18 cellular contexts compared by ENCODE assay signal in the genomic region with DNA sequence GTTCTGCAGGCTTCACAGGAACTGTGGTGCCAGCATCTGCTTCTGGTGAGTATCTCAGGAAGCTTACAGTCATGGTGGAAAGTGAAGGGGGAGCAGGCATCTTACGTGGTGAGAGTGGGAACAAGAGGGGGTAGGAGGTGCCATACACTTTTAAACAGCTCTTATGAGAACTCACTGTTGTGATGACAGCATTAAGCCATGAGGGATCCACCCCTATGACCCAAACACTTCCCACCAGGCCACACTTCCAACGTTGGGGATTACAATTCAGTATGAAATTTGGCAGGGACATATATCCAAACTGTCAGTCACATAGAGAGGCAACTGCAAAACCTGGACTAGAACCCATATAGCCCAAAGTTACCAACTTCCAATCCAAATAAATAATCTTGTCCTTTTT. TPM values are rescaled to one million over a fixed set of nuclear protein-coding genes. Genes with fewer than 3 reads are reported as not detected.
DNase-seq lines count a peak whose midpoint lies in the region; TF ChIP-seq lines count a peak whose summit lies in the region.
"Had no signal": no experiment of that assay in that cellular context is flagged by ENCODE, and none has a peak within 500 bp of the region (broad histone marks: within the 10 kb centered on the region; RNA-seq: fewer than 3 reads in every experiment).

No MANE protein-coding gene starts in this region.

- H2AK5ac ChIP-seq in mesenchymal stem cell (ENCODE audit: low read length, severe bottlenecking), result no peak overlapping the region

- H2AFZ ChIP-seq in GM23248 (no peak overlapping the region), mesenchymal stem cell (ENCODE audit: low read depth, low read length) (no peak overlapping the region)

- no peak for TF ChIP-seq POLR2A in spleen (IDR thresholded peaks at IDR 0.05)

- no peak overlapping the region for H3K4me2 ChIP-seq in GM23248 (ENCODE audit: unreplicated experiment)
- no peak overlapping the region for H3K4me2 ChIP-seq in mesenchymal stem cell (ENCODE audit: low read length, poor library complexity, severe bottlenecking)

- no peak overlapping the region for H3K14ac ChIP-seq in mesenchymal stem cell (ENCODE audit: low read length in 2 of 2)

- no peaks in the 10 kb centered on the region for H3F3A ChIP-seq in GM23248 (ENCODE audit: insufficient read depth)

- no peak overlapping the region for H4K91ac ChIP-seq in mesenchymal stem cell (ENCODE audit: low read length)

- H3K9me3 Mint-ChIP-seq in chondrocyte (ENCODE audit: low read depth), result peaks cover 2% of the 10 kb centered on the region
- H3K9me3 Mint-ChIP-seq: CD4-positive, alpha-beta memory T cell had no signal

- H3K9ac ChIP-seq in GM23248, result peak overlapping the region; percentile 28; the same call in 1 of the 2 replicates
- peak overlapping the region; percentile 58 for H3K9ac ChIP-seq in mesenchymal stem cell (ENCODE audit: low read length)

- no peak overlapping the region for H2BK15ac ChIP-seq in mesenchymal stem cell (ENCODE audit: low read depth, poor library complexity, severe bottlenecking)

- H3K36me3 ChIP-seq in GM23248 (ENCODE audit: low read depth) (no peaks in the 10 kb centered on the region), mesenchymal stem cell (ENCODE audit: control insufficient read depth in 1 of 2, insufficient read depth in 2 of 2, low read depth in 1 of 2, low read length in 2 of 2) (peaks cover 0 to 16% of the 10 kb centered on the region in 2 experiments), tibial artery (no peaks in the 10 kb centered on the region), spleen (peaks cover 0 to 16% (median 0%) of the 10 kb centered on the region in 6 donors)
- H3K36me3 ChIP-seq: HAP-1 had no signal

- no peak overlapping the region for H3K4ac ChIP-seq in mesenchymal stem cell (ENCODE audit: low read depth in 1 of 2, low read length in 2 of 2)

- TF ChIP-seq CTCF in chondrocyte (IDR thresholded peaks at IDR 0.05) (no peak), tibial artery (IDR thresholded peaks at IDR 0.05) (no peak), spleen (IDR thresholded peaks at IDR 0.05 in 8 of 11, conservative IDR thresholded peaks at IDR 0.05 in 3 of 11) (no peak)

- H2BK12ac ChIP-seq in mesenchymal stem cell (ENCODE audit: low read length in 2 of 2), result no peak overlapping the region

- in situ Hi-C loops in GM23248 (cut with MboI), result no loop called here

- no peak overlapping the region for H3K23ac ChIP-seq in mesenchymal stem cell (ENCODE audit: low read length in 2 of 2)

- H3K18ac ChIP-seq in mesenchymal stem cell (ENCODE audit: low read depth in 1 of 2, low read length in 2 of 2), result no peak overlapping the region

- no peak overlapping the region for H2BK5ac ChIP-seq in mesenchymal stem cell (ENCODE audit: low read depth, low read length, poor library complexity, severe bottlenecking)

- H3K4me3 Mint-ChIP-seq in chondrocyte (ENCODE audit: unreplicated experiment), result no peak overlapping the region
- H3K4me3 Mint-ChIP-seq: CD4-positive, alpha-beta memory T cell had no signal

- H3K79me1 ChIP-seq in mesenchymal stem cell (replicated peaks; ENCODE audit: low read length, poor library complexity, severe bottlenecking), result no peaks in the 10 kb centered on the region

- H4K8ac ChIP-seq in mesenchymal stem cell (ENCODE audit: low read length), result no peak overlapping the region

- H3K79me2 ChIP-seq in GM23248 (ENCODE audit: insufficient read depth), result no peaks in the 10 kb centered on the region

- H3K4me3 ChIP-seq in GM23248, result no peak overlapping the region
- H3K4me3 ChIP-seq in mesenchymal stem cell (ENCODE audit: insufficient read depth in 1 of 2, low read depth in 1 of 2, low read length in 2 of 2), result no peak overlapping the region
- H3K4me3 ChIP-seq in tibial artery, result no peak overlapping the region
- H3K4me3 ChIP-seq in spleen, result no peak overlapping the region
- H3K4me3 ChIP-seq: HAP-1 had no signal

- no peaks in the 10 kb centered on the region for H3K9me2 ChIP-seq in GM23248 (ENCODE audit: insufficient read depth)

- peaks cover 14% of the 10 kb centered on the region for H3K4me1 ChIP-seq in GM23248 (ENCODE audit: insufficient read depth)
- no peaks in the 10 kb centered on the region for H3K4me1 ChIP-seq in mesenchymal stem cell (ENCODE audit: control insufficient read depth, insufficient read depth, low read depth, low read length)
- peaks cover 0 to 11% (median 0%) of the 10 kb centered on the region in 4 donors for H3K4me1 ChIP-seq in tibial artery
- no peaks in the 10 kb centered on the region for H3K4me1 ChIP-seq in spleen
- H3K4me1 ChIP-seq: HAP-1 had no signal

- peak overlapping the region; percentile 70 for H3K27ac ChIP-seq in GM23248
- H3K27ac ChIP-seq in mesenchymal stem cell (ENCODE audit: low read length, poor library complexity, severe bottlenecking), result no peak overlapping the region
- H3K27ac ChIP-seq in tibial artery, result peak overlapping the region; percentile 25 to 42
- H3K27ac ChIP-seq in spleen, result no peak overlapping the region

- no peaks in the 10 kb centered on the region for H3K4me1 Mint-ChIP-seq in chondrocyte (ENCODE audit: low read depth)
- H3K4me1 Mint-ChIP-seq: CD4-positive, alpha-beta memory T cell had no signal

- H3K36me3 Mint-ChIP-seq in chondrocyte (ENCODE audit: low read depth), result no peaks in the 10 kb centered on the region
- H3K36me3 Mint-ChIP-seq: CD4-positive, alpha-beta memory T cell had no signal

- intact Hi-C loops in tibial artery (cut with DNase I; ENCODE audit: low total_unique reads) (no loop called here), spleen (cut with DNase I; ENCODE audit: low total_unique reads) (no loop called here)

- H3K27me3 Mint-ChIP-seq in chondrocyte (ENCODE audit: low read depth), result no peaks in the 10 kb centered on the region

- DNase-seq in GM23248 (peak; percentile 28), chondrocyte (ENCODE audit: low spot score) (no peak), mesenchymal stem cell (no peak), tibial artery (no peak), spleen (no peak), cortex of kidney (lab: John Stamatoyannopoulos, UW) (no peak), GF-D8 (lab: John Stamatoyannopoulos, UW) (no peak)
- DNase-seq: CD4-positive, alpha-beta memory T cell; DMS79 treated with DMSO at 0.1 percent for 48 hours; NCI-H1105; NCI-H187 treated with DMSO at 0.1 percent for 48 hours; NCI-H345; NCI-H69; SIG-M5 had no signal

- peak overlapping the region; percentile 4 for H3K27ac Mint-ChIP-seq in chondrocyte (ENCODE audit: unreplicated experiment)
- H3K27ac Mint-ChIP-seq: CD4-positive, alpha-beta memory T cell had no signal

- H2BK120ac ChIP-seq in mesenchymal stem cell (ENCODE audit: low read depth, low read length), result no peak overlapping the region

- no peaks in the 10 kb centered on the region for H4K20me1 ChIP-seq in GM23248 (ENCODE audit: insufficient read depth)

- H3K9me3 ChIP-seq in GM23248 (ENCODE audit: low read depth), result no peaks in the 10 kb centered on the region
- no peaks in the 10 kb centered on the region for H3K9me3 ChIP-seq in mesenchymal stem cell (ENCODE audit: control insufficient read depth, low read length)
- H3K9me3 ChIP-seq in tibial artery, result no peaks in the 10 kb centered on the region
- H3K9me3 ChIP-seq in spleen, result no peaks in the 10 kb centered on the region
- H3K9me3 ChIP-seq: HAP-1 had no signal

- WGBS in GM23248 (ENCODE audit: low coverage in 1 of 2, low lambda C conversion rate in 2 of 2, missing lambda C conversion rate in 2 of 2), 2 experiments, result 5 to 6% methylated on average over 2 of the region's 2 CpGs
- 88% methylated on average over 1 of the region's 2 CpGs for whole genome bisulfite sequencing in mesenchymal stem cell
- 33 to 70% (median 65%) methylated on average over 2 of the region's 2 CpGs for WGBS in spleen, 5 donors

- H3K27me3 ChIP-seq in GM23248 (replicated peaks; ENCODE audit: insufficient read depth) (no peaks in the 10 kb centered on the region), mesenchymal stem cell (ENCODE audit: control insufficient read depth in 1 of 2, insufficient read depth in 1 of 2, low read length in 2 of 2) (no peaks in the 10 kb centered on the region), tibial artery (no peaks in the 10 kb centered on the region), spleen (replicated peaks in 1 of 7) (no peaks in the 10 kb centered on the region)

RNA-seq across cellular contexts. Expression of a gene that starts 43.1 kb away (rescaled TPM):
- total RNA-seq in GM23248 (2014; rRNA removed; shearing (Covaris generic)), result not detected in 2 replicates
- not detected in 2 replicates for polyA plus RNA-seq in GM23248 (2016; fragmentation: Nextera tagmentation; extraction: Ambion mirVana)
- total RNA-seq in chondrocyte, result not detected in 3 replicates
- not detected for polyA plus RNA-seq in mesenchymal stem cell (2013, experiment 1 of 2)
- polyA plus RNA-seq in mesenchymal stem cell (2013, experiment 2 of 2), result 0.01 TPM
- under 1 TPM in 1 of 7 donors, not detected in 6; 0.65 TPM for total RNA-seq in spleen
- under 1 TPM in 2 of 3 donors, not detected in 1; 0.03 to 0.49 TPM for polyA plus RNA-seq in spleen
- total RNA-seq: CD4-positive, alpha-beta memory T cell; G401; LHCN-M2 had no signal
- polyA plus RNA-seq: BJ; CD4-positive, alpha-beta memory T cell had no signal

RNA-seq across cellular contexts. Expression of a gene that starts 53.1 kb away (rescaled TPM):
- total RNA-seq in GM23248 (2014; rRNA removed; shearing (Covaris generic)), result 51.2 and 55.8 TPM in 2 replicates
- 47.2 and 47.9 TPM in 2 replicates for polyA plus RNA-seq in GM23248 (2016; fragmentation: Nextera tagmentation; extraction: Ambion mirVana)
- total RNA-seq in chondrocyte, result 64.4 to 70.4 TPM (median 68.2 TPM) in 3 replicates
- polyA plus RNA-seq in mesenchymal stem cell (2013, experiment 1 of 2), result 61.7 TPM
- 63.3 TPM for polyA plus RNA-seq in mesenchymal stem cell (2013, experiment 2 of 2)
- 10 to 100 TPM; 35.6 to 67.1 (median 48.3) TPM for total RNA-seq in spleen
- polyA plus RNA-seq in spleen, result 10 to 100 TPM; 17.5 to 18.6 (median 18.5) TPM

Comparison
In these comparisons a context has a peak if more than half of its experiments do, and no peak if none do; other contexts are left out.
1. H3K27ac ChIP-seq: peak in GM23248 (single experiment) and tibial artery (2 of 2); none in mesenchymal stem cell (single experiment) and spleen (0 of 8).